Comparison of ENCODE assay signal across 34 cellular contexts in the genomic region with DNA sequence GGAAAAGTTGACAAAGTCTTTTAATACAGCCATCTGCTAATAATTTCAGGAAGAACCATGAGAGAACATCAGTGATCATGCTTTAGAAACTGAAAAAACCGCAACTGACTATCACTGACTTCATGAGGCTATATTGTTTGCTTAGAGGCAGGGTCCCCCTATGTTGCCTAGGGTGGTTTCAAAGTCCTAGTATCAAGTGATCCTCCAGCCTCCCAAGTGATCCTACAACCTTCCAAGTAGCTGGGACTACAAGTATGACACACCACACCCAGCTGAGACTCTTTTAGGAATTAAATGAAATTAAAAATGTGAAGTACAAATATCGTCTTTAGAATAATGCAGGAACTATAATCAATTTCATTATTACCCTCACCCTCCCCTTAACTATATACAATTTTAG.
"Had no signal": no experiment of that assay in that cellular context is flagged by ENCODE, and none has a peak within 500 bp of the region (broad histone marks: within the 10 kb centered on the region; RNA-seq: fewer than 3 reads in every experiment).

No MANE protein-coding gene starts in this region.

- H3K4me3 Mint-ChIP-seq: activated B cell treated with CpG ODN at 0.5 μM for 24 hours; activated CD8-positive, alpha-beta memory T cell treated with anti-CD3 and anti-CD28 coated beads, Interleukin-2, amount 10 ng/mL, durations not matched to agents 7 days and 5 days; activated CD8-positive, alpha-beta T cell treated with anti-CD3 and anti-CD28 coated beads for 36 hours; activated naive CD4-positive, alpha-beta T cell treated with anti-CD3 and anti-CD28 coated beads for 36 hours; activated naive CD4-positive, alpha-beta T cell treated with anti-CD3 and anti-CD28 coated beads, Interleukin-2, amount 50 U/mL, for 24 hours; activated naive CD8-positive, alpha-beta T cell treated with anti-CD3 and anti-CD28 coated beads for 36 hours; activated naive CD8-positive, alpha-beta T cell treated with anti-CD3 and anti-CD28 coated beads, Interleukin-2, amount 50 U/mL, for 24 hours; activated T-helper 1 cell treated with anti-CD3 and anti-CD28 coated beads, Interleukin-12 subunit alpha, Interleukin-12 subunit beta, Interleukin-2, Interleukin-4 antibody, amounts not matched to agents 30 ng/mL and 10 ng/mL and 1 ng/mL, durations not matched to agents 14 hours and 24 hours and 36 hours; T-helper 17 cell; T-helper 2 cell treated with Interferon-gamma antibody and Interleukin-4, amounts not matched to agents 5 μg/mL and 100 μg/mL, for 36 hours had no signal

- H3K27ac ChIP-seq: adrenal gland, body of pancreas, colonic mucosa, epithelial cell of prostate, esophagus squamous epithelium, gastroesophageal sphincter, WERI-Rb-1 had no signal

- ATAC-seq: activated CD4-positive, CD25-positive, alpha-beta regulatory T cell treated with anti-CD3 and anti-CD28 coated beads, Interleukin-2, amount 50 U/mL, for 24 hours; activated CD8-positive, alpha-beta memory T cell treated with anti-CD3 and anti-CD28 coated beads, Interleukin-2, amount 10 ng/mL, durations not matched to agents 7 days and 5 days; activated CD8-positive, alpha-beta T cell treated with anti-CD3 and anti-CD28 coated beads for 36 hours; activated naive CD8-positive, alpha-beta T cell treated with anti-CD3 and anti-CD28 coated beads, Interleukin-2, amount 50 U/mL, for 24 hours; body of pancreas; gastroesophageal sphincter; T-helper 17 cell had no signal

- H3K9me3 Mint-ChIP-seq: activated B cell treated with CpG ODN at 0.5 μM for 24 hours; activated CD8-positive, alpha-beta T cell treated with anti-CD3 and anti-CD28 coated beads for 36 hours; activated naive CD4-positive, alpha-beta T cell treated with anti-CD3 and anti-CD28 coated beads for 36 hours; activated naive CD4-positive, alpha-beta T cell treated with anti-CD3 and anti-CD28 coated beads, Interleukin-2, amount 50 U/mL, for 24 hours; activated naive CD8-positive, alpha-beta T cell treated with anti-CD3 and anti-CD28 coated beads for 36 hours; activated naive CD8-positive, alpha-beta T cell treated with anti-CD3 and anti-CD28 coated beads, Interleukin-2, amount 50 U/mL, for 24 hours; activated T-helper 1 cell treated with anti-CD3 and anti-CD28 coated beads, Interleukin-12 subunit alpha, Interleukin-12 subunit beta, Interleukin-2, Interleukin-4 antibody, amounts not matched to agents 30 ng/mL and 10 ng/mL and 1 ng/mL, durations not matched to agents 14 hours and 24 hours and 36 hours; activated T-helper 2 cell treated with anti-CD3 and anti-CD28 coated beads, Interferon-gamma antibody, Interleukin-2, Interleukin-4, amounts not matched to agents 10 μg/mL and 5 μg/mL and 100 μg/mL, durations not matched to agents 14 hours and 24 hours and 36 hours; T-helper 2 cell treated with Interferon-gamma antibody and Interleukin-4, amounts not matched to agents 5 μg/mL and 100 μg/mL, for 36 hours had no signal

- H3K4me1 ChIP-seq: adrenal gland, body of pancreas, colonic mucosa, esophagus squamous epithelium, gastroesophageal sphincter had no signal

- H3K27ac Mint-ChIP-seq: activated B cell treated with CpG ODN at 0.5 μM for 24 hours; activated CD8-positive, alpha-beta memory T cell treated with anti-CD3 and anti-CD28 coated beads, Interleukin-2, amount 10 ng/mL, durations not matched to agents 7 days and 5 days; activated CD8-positive, alpha-beta T cell treated with anti-CD3 and anti-CD28 coated beads for 36 hours; activated naive CD4-positive, alpha-beta T cell treated with anti-CD3 and anti-CD28 coated beads for 36 hours; activated naive CD4-positive, alpha-beta T cell treated with anti-CD3 and anti-CD28 coated beads, Interleukin-2, amount 50 U/mL, for 24 hours; activated naive CD8-positive, alpha-beta T cell treated with anti-CD3 and anti-CD28 coated beads for 36 hours; activated T-helper 1 cell treated with anti-CD3 and anti-CD28 coated beads, Interleukin-12 subunit alpha, Interleukin-12 subunit beta, Interleukin-2, Interleukin-4 antibody, amounts not matched to agents 30 ng/mL and 10 ng/mL and 1 ng/mL, durations not matched to agents 14 hours and 24 hours and 36 hours; activated T-helper 2 cell treated with anti-CD3 and anti-CD28 coated beads, Interferon-gamma antibody, Interleukin-2, Interleukin-4, amounts not matched to agents 10 μg/mL and 5 μg/mL and 100 μg/mL, durations not matched to agents 14 hours and 24 hours and 36 hours; T-helper 17 cell; T-helper 2 cell treated with Interferon-gamma antibody and Interleukin-4, amounts not matched to agents 5 μg/mL and 100 μg/mL, for 36 hours had no signal

- H3K9me3 ChIP-seq: adrenal gland, body of pancreas, colonic mucosa, esophagus squamous epithelium, gastroesophageal sphincter had no signal

- H3K4me3 ChIP-seq: adrenal gland, body of pancreas, colonic mucosa, esophagus squamous epithelium, gastroesophageal sphincter had no signal

- DNase-seq: activated B cell treated with CpG ODN at 0.5 μM for 24 hours; activated CD4-positive, alpha-beta T cell treated with anti-CD3 and anti-CD28 coated beads for 48 hours; activated CD4-positive, alpha-beta T cell treated with anti-CD3 and anti-CD28 coated beads, Interleukin-2, amount 50 U/mL, for 1 hour; activated CD4-positive, alpha-beta T cell treated with anti-CD3 and anti-CD28 coated beads, Interleukin-2, amount 50 U/mL, for 48 hours; activated CD8-positive, alpha-beta memory T cell treated with anti-CD3 and anti-CD28 coated beads, Interleukin-2, amount 10 ng/mL, durations not matched to agents 7 days and 5 days; activated CD8-positive, alpha-beta memory T cell treated with anti-CD3 and anti-CD28 coated beads, Interleukin-2, amount 50 U/mL, for 4 hours; activated CD8-positive, alpha-beta T cell treated with anti-CD3 and anti-CD28 coated beads for 36 hours; activated effector memory CD4-positive, alpha-beta T cell treated with anti-CD3 and anti-CD28 coated beads, Interleukin-2, amount 50 U/mL, for 16 hours; activated naive CD4-positive, alpha-beta T cell treated with anti-CD3 and anti-CD28 coated beads for 36 hours; activated naive CD8-positive, alpha-beta T cell treated with anti-CD3 and anti-CD28 coated beads for 36 hours; activated naive CD8-positive, alpha-beta T cell treated with anti-CD3 and anti-CD28 coated beads, Interleukin-2, amount 50 U/mL, for 24 hours; activated T-cell treated with anti-CD3 and anti-CD28 coated beads, Interleukin-2, amount 50 U/mL, for 1 hour; activated T-cell treated with anti-CD3 and anti-CD28 coated beads, Interleukin-2, amount 50 U/mL, for 48 hours; adrenal gland; amygdala; aorta; body of pancreas; caudate nucleus; cerebellar nuclear complex; colonic mucosa; effector CD8-positive, alpha-beta T cell; esophagus squamous epithelium; foreskin melanocyte; T-helper 1 cell; T-helper 17 cell; T1000; WERI-Rb-1 had no signal

- H3K27me3 Mint-ChIP-seq: activated B cell treated with CpG ODN at 0.5 μM for 24 hours; activated CD8-positive, alpha-beta memory T cell treated with anti-CD3 and anti-CD28 coated beads, Interleukin-2, amount 10 ng/mL, durations not matched to agents 7 days and 5 days; activated CD8-positive, alpha-beta T cell treated with anti-CD3 and anti-CD28 coated beads for 36 hours; activated naive CD4-positive, alpha-beta T cell treated with anti-CD3 and anti-CD28 coated beads, Interleukin-2, amount 50 U/mL, for 24 hours; activated naive CD8-positive, alpha-beta T cell treated with anti-CD3 and anti-CD28 coated beads for 36 hours; activated naive CD8-positive, alpha-beta T cell treated with anti-CD3 and anti-CD28 coated beads, Interleukin-2, amount 50 U/mL, for 24 hours; T-helper 17 cell had no signal

- H3K27me3 ChIP-seq: adrenal gland, body of pancreas, colonic mucosa, esophagus squamous epithelium, gastroesophageal sphincter had no signal
